In genomic region chr3:182683335-182684257, GRCh38 we compare ENCODE assay signal across 8 cellular contexts.
A peak's percentile ranks its signal among the peaks of the same experiment; 100 is the strongest.
DNase-seq lines count a peak whose midpoint lies in the region; ATAC-seq and TF ChIP-seq lines count a peak whose summit lies in the region.

No MANE protein-coding gene starts in this region.

- H3F3A ChIP-seq in GM23338 (replicated peaks; ENCODE audit: low read depth), result no peaks in the 10 kb centered on the region

- intact Hi-C loops in uterus (cut with DNase I; ENCODE audit: low total_unique reads), result no loop called here

- H3K4me3 ChIP-seq in GM23338, result peak overlapping the region; percentile 73
- H3K4me3 ChIP-seq in uterus, result peak overlapping the region; percentile 23 to 41

- no peaks in the 10 kb centered on the region for H3K36me3 ChIP-seq in GM23338 (ENCODE audit: insufficient read depth)
- H3K36me3 ChIP-seq in uterus, result no peaks in the 10 kb centered on the region

- H3K4me2 ChIP-seq in GM23338, result peak overlapping the region; percentile 90

- DNase-seq in G401 (ENCODE audit: low spot score) (peak; percentile 78), GM23338 (ENCODE audit: low spot score) (peak; percentile 86), SHP77 (lab: John Stamatoyannopoulos, UW) (peak; percentile 45 to 73), glomerular visceral epithelial cell (ENCODE audit: extremely low spot score) (peak; percentile 67), osteocyte (ENCODE audit: extremely low spot score, unreplicated experiment) (no peak), uterus (peak; percentile 37 to 48)
- peak; percentile 73 for DNase-seq in activated naive CD4-positive, alpha-beta T cell treated with anti-CD3 and anti-CD28 coated beads, Interleukin-2, amount 10 ng/mL, durations not matched to agents 7 days and 5 days

- H3K27me3 ChIP-seq in GM23338 (ENCODE audit: insufficient read depth), result peaks cover 9% of the 10 kb centered on the region; the same call in 1 of the 2 replicates
- H3K27me3 ChIP-seq in uterus, result peaks cover 0 to 5% of the 10 kb centered on the region in 2 donors

- no peaks in the 10 kb centered on the region for H3K9me2 ChIP-seq in GM23338 (ENCODE audit: insufficient read depth)

- no peak overlapping the region for H3K27ac Mint-ChIP-seq in GM23338
- H3K27ac Mint-ChIP-seq in activated naive CD4-positive, alpha-beta T cell treated with anti-CD3 and anti-CD28 coated beads, Interleukin-2, amount 10 ng/mL, durations not matched to agents 7 days and 5 days, result no peak overlapping the region
- H3K27ac Mint-ChIP-seq in osteocyte (ENCODE audit: unreplicated experiment), result no peak overlapping the region

- H3K36me3 Mint-ChIP-seq in GM23338 (ENCODE audit: low read depth), result no peaks in the 10 kb centered on the region
- H3K36me3 Mint-ChIP-seq in activated naive CD4-positive, alpha-beta T cell treated with anti-CD3 and anti-CD28 coated beads, Interleukin-2, amount 10 ng/mL, durations not matched to agents 7 days and 5 days, result no peaks in the 10 kb centered on the region
- H3K36me3 Mint-ChIP-seq in osteocyte (ENCODE audit: unreplicated experiment), result no peaks in the 10 kb centered on the region

- no peaks in the 10 kb centered on the region for H3K9me3 ChIP-seq in uterus

- CTCF ChIA-PET in activated naive CD4-positive, alpha-beta T cell treated with anti-CD3 and anti-CD28 coated beads, Interleukin-2, amount 10 ng/mL, durations not matched to agents 7 days and 5 days (lab: Charles Lee), result interaction anchor here (0.5 to 3.0 kb wide), 8 partner anchors 259 to 1993 kb away, joined by 3 to 10 read pairs (median 4); partner anchors contain the start of gene SOX2

- H3K4me1 Mint-ChIP-seq in GM23338, result peaks cover 7% of the 10 kb centered on the region; the same call in 2 of the 3 replicates
- peaks cover 10% of the 10 kb centered on the region for H3K4me1 Mint-ChIP-seq in activated naive CD4-positive, alpha-beta T cell treated with anti-CD3 and anti-CD28 coated beads, Interleukin-2, amount 10 ng/mL, durations not matched to agents 7 days and 5 days
- peaks cover 11% of the 10 kb centered on the region for H3K4me1 Mint-ChIP-seq in osteocyte (ENCODE audit: unreplicated experiment)

- TF ChIP-seq POLR2A in uterus (IDR thresholded peaks at IDR 0.05), result no peak

- in situ Hi-C loops in G401 (cut with HindIII; ENCODE audit: low sequenced_read_pairs), result no loop called here

- no peaks in the 10 kb centered on the region for H4K20me1 ChIP-seq in GM23338 (replicated peaks; ENCODE audit: insufficient read depth)

- peak overlapping the region; percentile 95; the same call in 1 of the 2 replicates for H2AFZ ChIP-seq in GM23338

- H3K27me3 Mint-ChIP-seq in GM23338 (ENCODE audit: insufficient read depth, low read depth, poor library complexity) (peaks cover 2% of the 10 kb centered on the region), osteocyte (ENCODE audit: unreplicated experiment) (peaks cover 42% of the 10 kb centered on the region)
- peaks cover 48% of the 10 kb centered on the region for H3K27me3 Mint-ChIP-seq in activated naive CD4-positive, alpha-beta T cell treated with anti-CD3 and anti-CD28 coated beads, Interleukin-2, amount 10 ng/mL, durations not matched to agents 7 days and 5 days

- no peaks in the 10 kb centered on the region for H3K79me2 ChIP-seq in GM23338 (replicated peaks; ENCODE audit: insufficient read depth)

- peak; percentile 68 for ATAC-seq in GM23338

- H3K27ac ChIP-seq in GM23338 (ENCODE audit: low read depth) (no peak overlapping the region), uterus (no peak overlapping the region)

- no peaks in the 10 kb centered on the region for H3K9me3 Mint-ChIP-seq in GM23338
- no peaks in the 10 kb centered on the region for H3K9me3 Mint-ChIP-seq in activated naive CD4-positive, alpha-beta T cell treated with anti-CD3 and anti-CD28 coated beads, Interleukin-2, amount 10 ng/mL, durations not matched to agents 7 days and 5 days
- no peaks in the 10 kb centered on the region for H3K9me3 Mint-ChIP-seq in osteocyte (ENCODE audit: unreplicated experiment)

- H3K4me1 ChIP-seq in GM23338 (ENCODE audit: insufficient read depth) (0 out of 2 replicates have a peak, but pooled peaks cover 5% of the 10 kb centered on the region), uterus (no peaks in the 10 kb centered on the region)

- H3K4me3 Mint-ChIP-seq in GM23338, result peak overlapping the region; percentile 80
- H3K4me3 Mint-ChIP-seq in activated naive CD4-positive, alpha-beta T cell treated with anti-CD3 and anti-CD28 coated beads, Interleukin-2, amount 10 ng/mL, durations not matched to agents 7 days and 5 days, result peak overlapping the region; percentile 41
- H3K4me3 Mint-ChIP-seq in osteocyte (ENCODE audit: unreplicated experiment), result peak overlapping the region; percentile 80

- TF ChIP-seq CTCF in GM23338 (conservative IDR thresholded peaks at IDR 0.05; ENCODE audit: low read depth in 2 of 2) (peak; percentile 97 to 98), LNCAP (IDR thresholded peaks at IDR 0.05) (peak; percentile 93), osteocyte (IDR thresholded peaks at IDR 0.05) (peak; percentile 91), uterus (IDR thresholded peaks at IDR 0.05) (peak; percentile 70 to 85 (median 82))

TF ChIP-seq in GM23338, 12 proteins besides CTCF, POLR2A, EP300 and RAD21 (continues in another document):
- TF ChIP-seq ZNF331 (CRISPR knock-in tag; IDR thresholded peaks at IDR 0.05; ENCODE audit: low read depth) (no peak), JUNB (IDR thresholded peaks at IDR 0.05; ENCODE audit: unreplicated experiment) (no peak), NANOG (IDR thresholded peaks at IDR 0.05; ENCODE audit: borderline replicate concordance) (no peak), CREB1 (CRISPR knock-in tag; IDR thresholded peaks at IDR 0.05; ENCODE audit: low read depth) (no peak), EZH2phosphoT487 (IDR thresholded peaks at IDR 0.05; ENCODE audit: unreplicated experiment) (no peak), STAT1 (IDR thresholded peaks at IDR 0.05; ENCODE audit: unreplicated experiment) (no peak), REST (IDR thresholded peaks at IDR 0.05; ENCODE audit: unreplicated experiment) (no peak)
